ENCODE assay signal across 23 cellular contexts in the genomic region with DNA sequence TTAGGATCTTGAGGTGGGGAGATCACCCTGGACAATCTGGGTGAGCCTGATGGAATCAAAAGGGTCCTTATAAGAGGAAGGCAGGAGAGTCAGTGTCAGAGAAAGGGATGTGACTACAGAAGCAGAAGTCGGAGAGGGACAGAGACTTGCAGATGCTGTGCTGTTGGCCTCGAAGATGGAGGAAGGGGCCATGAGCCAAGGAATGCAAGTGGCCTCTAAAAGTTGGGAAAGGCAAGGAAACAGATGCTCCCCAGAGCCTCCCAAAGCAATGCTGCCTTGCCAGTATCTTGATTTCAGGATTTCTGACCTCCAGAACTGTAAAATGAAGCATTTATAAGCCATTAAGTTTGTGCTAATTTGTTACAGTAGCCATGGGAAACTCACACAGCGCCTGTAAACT.
A peak's percentile ranks its signal among the peaks of the same experiment; 100 is the strongest.
DNase-seq lines count a peak whose midpoint lies in the region; ATAC-seq, FAIRE-seq and TF ChIP-seq lines count a peak whose summit lies in the region.
"Had no signal": no experiment of that assay in that cellular context is flagged by ENCODE, and none has a peak within 500 bp of the region (broad histone marks: within the 10 kb centered on the region; RNA-seq: fewer than 3 reads in every experiment).

No MANE protein-coding gene starts in this region.

- TF ChIP-seq RAD21 in IMR-90 (IDR thresholded peaks at IDR 0.05; ENCODE audit: low read length), result no peak

- H2AFZ ChIP-seq in IMR-90 (replicated peaks; ENCODE audit: low read length, poor library complexity) (no peak overlapping the region), keratinocyte (ENCODE audit: control insufficient read depth, low read length) (no peak overlapping the region), smooth muscle cell (ENCODE audit: low read depth) (no peak overlapping the region)

- no peak overlapping the region for H4K5ac ChIP-seq in IMR-90 (ENCODE audit: low read depth, low read length)

- peaks cover 34% of the 10 kb centered on the region for H3F3A ChIP-seq in smooth muscle cell (ENCODE audit: low read depth)

- H2AK9ac ChIP-seq in IMR-90 (replicated peaks; ENCODE audit: low read depth, low read length, poor library complexity), result no peak overlapping the region

- DNase-seq in IMR-90 (no peak), ascending aorta (ENCODE audit: low spot score in 2 of 2) (no peak), keratinocyte (ENCODE audit: low read depth, low spot score) (no peak), smooth muscle cell (lab: John Stamatoyannopoulos, UW; ENCODE audit: unreplicated experiment) (no peak), HK-2 (ENCODE audit: unreplicated experiment) (no peak), superior temporal gyrus (ENCODE audit: extremely low spot score) (no peak)
- DNase-seq: activated CD4-positive, alpha-beta T cell treated with anti-CD3 and anti-CD28 coated beads, Interleukin-2, amount 50 U/mL, for 1 hour; activated CD8-positive, alpha-beta memory T cell treated with anti-CD3 and anti-CD28 coated beads, Interleukin-2, amount 10 ng/mL, durations not matched to agents 7 days and 5 days; activated naive CD4-positive, alpha-beta T cell treated with anti-CD3 and anti-CD28 coated beads, Interleukin-2, amount 10 ng/mL, durations not matched to agents 7 days and 5 days; amniotic stem cell; CD4-positive, CD25-positive, alpha-beta regulatory T cell; dermis blood vessel endothelial cell; foreskin fibroblast; midbrain; NCI-H1092; NCI-H187 treated with DMSO at 0.1 percent for 48 hours; NCI-H69; nephron progenitor cell; T-helper 9 cell; testis had no signal

- peaks cover 28% of the 10 kb centered on the region for H3K9me1 ChIP-seq in IMR-90 (ENCODE audit: insufficient read depth, low read length)
- no peaks in the 10 kb centered on the region for H3K9me1 ChIP-seq in keratinocyte (ENCODE audit: control insufficient read depth, extremely low read depth, insufficient read depth, low read length)

- peak overlapping the region; percentile 84 for H2BK20ac ChIP-seq in IMR-90 (ENCODE audit: low read depth, low read length)

- CTCF ChIA-PET in IMR-90 (lab: Yijun Ruan, JAX), result no interaction called here

- H3K9ac ChIP-seq in IMR-90 (ENCODE audit: low read depth, low read length) (no peak overlapping the region), keratinocyte (ENCODE audit: control insufficient read depth, extremely low read depth, insufficient read depth, low read length) (peak overlapping the region; percentile 2), smooth muscle cell (ENCODE audit: low read depth) (peak overlapping the region; percentile 95)

- no peak for FAIRE-seq in keratinocyte (lab: Jason Lieb, UNC)
- FAIRE-seq: GM19239 had no signal

- peak overlapping the region; percentile 29; the same call in 1 of the 3 replicates for H2BK15ac ChIP-seq in IMR-90 (ENCODE audit: low read depth, low read length)

- 0 out of 4 replicates have a peak overlapping the region, but pooled peaks of 1 of the 2 experiments have one; percentile 0 for H4K8ac ChIP-seq in IMR-90 (ENCODE audit: low read depth in 2 of 2, low read length in 2 of 2)

- H4K20me1 ChIP-seq in IMR-90 (ENCODE audit: insufficient read depth, low read length) (no peaks in the 10 kb centered on the region), keratinocyte (ENCODE audit: control insufficient read depth, extremely low read depth, insufficient read depth, low read length) (no peaks in the 10 kb centered on the region), smooth muscle cell (ENCODE audit: low read depth) (no peaks in the 10 kb centered on the region)

- peaks cover 7% of the 10 kb centered on the region; the same call in 1 of the 2 replicates for H3K27me3 ChIP-seq in IMR-90 (ENCODE audit: control insufficient read depth, insufficient read depth, low read length)
- H3K27me3 ChIP-seq in ascending aorta, result no peaks in the 10 kb centered on the region
- no peaks in the 10 kb centered on the region for H3K27me3 ChIP-seq in keratinocyte (ENCODE audit: control insufficient read depth, extremely low read depth, insufficient read depth, low read length)
- H3K27me3 ChIP-seq in smooth muscle cell (ENCODE audit: low read depth), result no peaks in the 10 kb centered on the region
- H3K27me3 ChIP-seq: cardiac muscle cell, testis had no signal

- H3K14ac ChIP-seq in IMR-90 (replicated peaks; ENCODE audit: low read depth, low read length), result no peak overlapping the region

- no peaks in the 10 kb centered on the region for H3K36me3 ChIP-seq in IMR-90 (ENCODE audit: control insufficient read depth, insufficient read depth, low read length)
- no peaks in the 10 kb centered on the region for H3K36me3 ChIP-seq in ascending aorta
- no peaks in the 10 kb centered on the region for H3K36me3 ChIP-seq in keratinocyte (ENCODE audit: control insufficient read depth in 2 of 2, extremely low read depth in 1 of 2, insufficient read depth in 2 of 2, low read length in 2 of 2)
- H3K36me3 ChIP-seq in smooth muscle cell (ENCODE audit: low read depth), result no peaks in the 10 kb centered on the region
- H3K36me3 ChIP-seq: cardiac muscle cell had no signal

- H3K23ac ChIP-seq in IMR-90 (ENCODE audit: low read depth, low read length), result no peak overlapping the region

- TF ChIP-seq CTCF in IMR-90 (conservative IDR thresholded peaks at IDR 0.05; ENCODE audit: low read depth, low read length) (no peak), ascending aorta (IDR thresholded peaks at IDR 0.05) (no peak), keratinocyte (optimal IDR thresholded peaks at IDR 0.05 in 1 of 3, IDR thresholded peaks at IDR 0.05 in 1 of 3, conservative IDR thresholded peaks at IDR 0.05 in 1 of 3; ENCODE audit: extremely low read depth in 1 of 3, insufficient read depth in 2 of 3, low read length in 3 of 3) (no peak), smooth muscle cell (IDR thresholded peaks at IDR 0.05; ENCODE audit: borderline replicate concordance, insufficient read depth, poor library complexity, severe bottlenecking) (no peak)

- in situ Hi-C loops in IMR-90 (cut with MboI; ENCODE audit: low sequenced_read_pairs), result no loop called here

- ATAC-seq in IMR-90 (ENCODE audit: low read depth) (no peak), HG02642 (IDR thresholded peaks at IDR 0.05; ENCODE audit: poor library complexity, unreplicated experiment) (no peak)
- ATAC-seq: activated CD8-positive, alpha-beta memory T cell treated with anti-CD3 and anti-CD28 coated beads, Interleukin-2, amount 10 ng/mL, durations not matched to agents 7 days and 5 days had no signal

- H3K79me2 ChIP-seq in keratinocyte (ENCODE audit: control insufficient read depth, insufficient read depth, low read length) (no peaks in the 10 kb centered on the region), smooth muscle cell (ENCODE audit: low read depth) (no peaks in the 10 kb centered on the region)

- peak overlapping the region; percentile 18; the same call in 1 of the 2 replicates for H3K18ac ChIP-seq in IMR-90 (ENCODE audit: low read depth, low read length)

- no peaks in the 10 kb centered on the region for H3K79me1 ChIP-seq in IMR-90 (ENCODE audit: low read depth in 1 of 2, low read length in 2 of 2)

- peak overlapping the region; percentile 95 for H2AK5ac ChIP-seq in IMR-90 (ENCODE audit: low read depth, low read length)

- intact Hi-C loops in IMR-90 (cut with micrococcal nuclease) (loop anchor here (10.0 kb wide), 1 partner anchor 323 kb away; the partner anchor contains the start of gene ADAM12), ascending aorta (cut with DNase I) (loop anchor here (5.0 kb wide), 1 partner anchor 186 kb away; no protein-coding TSS in a partner anchor)

- H4K91ac ChIP-seq in IMR-90 (ENCODE audit: insufficient read depth, low read depth, low read length), result peak overlapping the region; percentile 71

- H3K9me3 ChIP-seq in IMR-90 (ENCODE audit: control insufficient read depth, insufficient read depth, low read length) (peaks cover 3% of the 10 kb centered on the region; the same call in 1 of the 2 replicates), ascending aorta (no peaks in the 10 kb centered on the region), keratinocyte (ENCODE audit: control insufficient read depth, low read depth, low read length) (no peaks in the 10 kb centered on the region), smooth muscle cell (replicated peaks; ENCODE audit: low read depth) (no peaks in the 10 kb centered on the region)
- H3K9me3 ChIP-seq: testis had no signal

- no peak overlapping the region for H3K27ac ChIP-seq in IMR-90 (ENCODE audit: insufficient read depth, low read length)
- H3K27ac ChIP-seq in ascending aorta, result peak overlapping the region; percentile 85 to 86
- peak overlapping the region; percentile 83 for H3K27ac ChIP-seq in keratinocyte (ENCODE audit: control insufficient read depth, insufficient read depth, low read length)
- H3K27ac ChIP-seq in smooth muscle cell (ENCODE audit: low read depth), result peak overlapping the region; percentile 99
- H3K27ac ChIP-seq: cardiac muscle cell, testis had no signal

- H3K4me1 ChIP-seq in IMR-90 (ENCODE audit: control insufficient read depth, insufficient read depth, low read length) (peaks cover 29% of the 10 kb centered on the region), ascending aorta (peaks cover 15 to 35% of the 10 kb centered on the region in 2 donors), keratinocyte (ENCODE audit: control insufficient read depth, extremely low read depth, insufficient read depth, low read length) (peaks cover 40% of the 10 kb centered on the region), smooth muscle cell (ENCODE audit: low read depth) (peaks cover 10% of the 10 kb centered on the region)
- H3K4me1 ChIP-seq: testis had no signal

- no peak overlapping the region for H3K4me2 ChIP-seq in IMR-90 (ENCODE audit: low read depth, low read length)
- H3K4me2 ChIP-seq in keratinocyte (ENCODE audit: control insufficient read depth, extremely low read depth, insufficient read depth, low read depth, low read length), result no peak overlapping the region
- peak overlapping the region; percentile 49 for H3K4me2 ChIP-seq in smooth muscle cell

- no peak overlapping the region for H3K4me3 ChIP-seq in IMR-90 (ENCODE audit: insufficient read depth, low read depth, low read length)
- H3K4me3 ChIP-seq in ascending aorta, result no peak overlapping the region
- H3K4me3 ChIP-seq in keratinocyte (ENCODE audit: control insufficient read depth in 2 of 3, extremely low read depth in 1 of 3, insufficient read depth in 2 of 3, low read depth in 1 of 3, low read length in 3 of 3), result no peak overlapping the region
- no peak overlapping the region for H3K4me3 ChIP-seq in smooth muscle cell
- H3K4me3 ChIP-seq: cardiac muscle cell, testis had no signal

- TF ChIP-seq POLR2A in IMR-90 (IDR thresholded peaks at IDR 0.05; ENCODE audit: low read depth, low read length), result no peak

- no TSS peak for BruUV-seq in IMR-90 (replicated peaks; lab: Mats Ljungman, UMichigan)

- no peak overlapping the region for H2BK5ac ChIP-seq in IMR-90 (ENCODE audit: low read depth, low read length, poor library complexity, severe bottlenecking)

- peak overlapping the region; percentile 16; the same call in 1 of the 2 replicates for H3K56ac ChIP-seq in IMR-90 (ENCODE audit: extremely low read depth, insufficient read depth, low read length)

- WGBS in IMR-90 (ENCODE audit: extremely low coverage in 2 of 2, insufficient read length in 1 of 2), 2 experiments, result 100% methylated on average over 3 of the region's 3 CpGs; no CpG with 5 or more reads in 1 of the 2 experiments
- 99% methylated on average over 3 of the region's 3 CpGs for WGBS in smooth muscle cell (ENCODE audit: low lambda C conversion rate)

- H2BK120ac ChIP-seq in IMR-90 (ENCODE audit: low read depth, low read length), result peak overlapping the region; percentile 92

- H3K4ac ChIP-seq in IMR-90 (ENCODE audit: low read depth, low read length), result peak overlapping the region; percentile 86

- dilution Hi-C loops in IMR-90 (cut with HindIII; ENCODE audit: low sequenced_read_pairs, unreplicated experiment), result no loop called here
- dilution Hi-C loops in keratinocyte (cut with MboI; ENCODE audit: extremely low pct_ligation_motif_present, low sequenced_read_pairs), result no loop called here

- POLR2A ChIA-PET in IMR-90 (lab: Charles Lee; ENCODE audit: unreplicated experiment), result no interaction called here
